In genomic region chr11:18615628-18616392, GRCh38 we compare ENCODE assay signal across 9 cellular contexts. TPM values are rescaled to one million over a fixed set of nuclear protein-coding genes. Genes with fewer than 3 reads are reported as not detected.
A peak's percentile ranks its signal among the peaks of the same experiment; 100 is the strongest.
DNase-seq lines count a peak whose midpoint lies in the region; ATAC-seq and TF ChIP-seq lines count a peak whose summit lies in the region.
"Had no signal": no experiment of that assay in that cellular context is flagged by ENCODE, and none has a peak within 500 bp of the region (broad histone marks: within the 10 kb centered on the region; RNA-seq: fewer than 3 reads in every experiment).

No MANE protein-coding gene starts in this region.

- ATAC-seq in GM21381 (IDR thresholded peaks at IDR 0.05; ENCODE audit: unreplicated experiment) (peak; percentile 81), HG03442 (IDR thresholded peaks at IDR 0.05; ENCODE audit: unreplicated experiment) (peak; percentile 95)

- H3K4me1 ChIP-seq in transverse colon, result peaks cover 7 to 21% (median 10%) of the 10 kb centered on the region in 4 donors

- H3K27ac ChIP-seq in transverse colon, result no peak overlapping the region

- WGBS in transverse colon (ENCODE audit: low coverage in 1 of 2), 2 donors, result 78 to 93% methylated on average over 9 to 11 of the region's 11 CpGs

- no peaks in the 10 kb centered on the region for H3K27me3 ChIP-seq in transverse colon

- H3K36me3 ChIP-seq in transverse colon, result peaks cover 0 to 41% (median 13%) of the 10 kb centered on the region in 4 donors

- intact Hi-C loops in transverse colon (cut with DNase I; ENCODE audit: low total_unique reads), result no loop called here
- intact Hi-C loops in posterior cingulate gyrus (cut with DNase I), result no loop called here

- TF ChIP-seq CTCF in GM10266 (IDR thresholded peaks at IDR 0.05; ENCODE audit: control insufficient read depth, insufficient read depth, low read depth, missing control alignments) (no peak), transverse colon (IDR thresholded peaks at IDR 0.05) (no peak)

- no peak for TF ChIP-seq EP300 in transverse colon (IDR thresholded peaks at IDR 0.05; ENCODE audit: low read depth)

- in situ Hi-C loops in transverse colon (cut with MboI; ENCODE audit: low pct_ligation_motif_present in 1 of 4, low pct_unique_long_range_greater_than_20kb in 1 of 4, low sequenced_read_pairs in 3 of 4), result no loop called here

- H3K4me3 ChIP-seq in transverse colon, result no peak overlapping the region

- no peaks in the 10 kb centered on the region for H3K9me3 ChIP-seq in transverse colon
- H3K9me3 ChIP-seq: SK-N-SH had no signal

- no peak for TF ChIP-seq POLR2A in transverse colon (IDR thresholded peaks at IDR 0.05)

- DNase-seq in GM10266 (ENCODE audit: extremely low spot score), result peak; percentile 72
- DNase-seq in amniotic epithelial cell (ENCODE audit: low read depth), result peak; percentile 29
- DNase-seq in transverse colon, result no peak
- DNase-seq in effector CD4-positive, alpha-beta T cell, result no peak
- DNase-seq in posterior cingulate gyrus, result no peak
- no peak for DNase-seq in NCI-H774 (lab: John Stamatoyannopoulos, UW)
- DNase-seq: SK-N-SH had no signal

RNA-seq across cellular contexts. Expression of gene MISFA, which starts 16.2 kb away (rescaled TPM):
- total RNA-seq in transverse colon, result 1 to 10 TPM in 1 of 4 donors, under 1 TPM in 1, not detected in 2; 0.40 to 2.0 TPM

RNA-seq across cellular contexts. Expression of gene SPTY2D1, which starts 18.3 kb away (rescaled TPM):
- 10 to 100 TPM in 3 of 4 donors, 1 to 10 TPM in 1; 8.2 to 18.4 (median 16.4) TPM for total RNA-seq in transverse colon

RNA-seq across cellular contexts. Expression of gene UEVLD, which starts 27.3 kb away (rescaled TPM):
- total RNA-seq in transverse colon, result 10 to 100 TPM; 11.2 to 40.3 (median 25.3) TPM

Comparison
In these comparisons a context has a peak if more than half of its experiments do, and no peak if none do; other contexts are left out.
1. DNase-seq: peak in GM10266 (single experiment) and amniotic epithelial cell (single experiment); none in transverse colon (single experiment), effector CD4-positive, alpha-beta T cell (single experiment), posterior cingulate gyrus (0 of 10) and NCI-H774 (single experiment).